1 cellular context compared by ENCODE assay signal in the genomic region with DNA sequence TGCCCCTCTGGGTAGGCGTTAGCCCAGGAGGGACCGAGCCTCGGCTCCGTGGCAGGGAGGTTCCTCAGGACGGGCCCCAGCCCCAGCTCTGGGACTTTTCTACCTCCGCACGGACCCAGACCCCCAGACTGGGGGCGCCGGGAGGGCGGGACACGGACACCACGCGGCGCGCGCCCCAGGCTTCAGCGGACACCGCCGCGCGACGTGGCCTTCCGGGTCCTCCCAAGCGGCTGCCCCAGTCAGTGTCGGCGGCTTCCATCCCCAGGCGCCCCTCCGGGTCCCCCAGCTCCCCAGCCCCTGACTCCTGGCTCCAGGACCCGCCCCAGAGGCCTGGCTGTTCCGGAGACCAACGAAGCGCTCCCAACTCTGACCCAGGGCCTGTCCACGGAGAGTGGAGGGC.
TF ChIP-seq lines count a peak whose summit lies in the region.

No MANE protein-coding gene starts in this region.

TF ChIP-seq in WTC11, 78 proteins besides CTCF, POLR2A, EP300 and RAD21:
- TF ChIP-seq, protein P1, sequence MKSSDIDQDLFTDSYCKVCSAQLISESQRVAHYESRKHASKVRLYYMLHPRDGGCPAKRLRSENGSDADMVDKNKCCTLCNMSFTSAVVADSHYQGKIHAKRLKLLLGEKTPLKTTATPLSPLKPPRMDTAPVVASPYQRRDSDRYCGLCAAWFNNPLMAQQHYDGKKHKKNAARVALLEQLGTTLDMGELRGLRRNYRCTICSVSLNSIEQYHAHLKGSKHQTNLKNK (CRISPR knock-in tag; IDR thresholded peaks at IDR 0.05): no peak
- no peak for TF ChIP-seq ZNF671 (CRISPR knock-in tag; IDR thresholded peaks at IDR 0.05)
- no peak for TF ChIP-seq KAT7 (CRISPR knock-in tag; IDR thresholded peaks at IDR 0.05; ENCODE audit: borderline replicate concordance)
- TF ChIP-seq, protein P2, sequence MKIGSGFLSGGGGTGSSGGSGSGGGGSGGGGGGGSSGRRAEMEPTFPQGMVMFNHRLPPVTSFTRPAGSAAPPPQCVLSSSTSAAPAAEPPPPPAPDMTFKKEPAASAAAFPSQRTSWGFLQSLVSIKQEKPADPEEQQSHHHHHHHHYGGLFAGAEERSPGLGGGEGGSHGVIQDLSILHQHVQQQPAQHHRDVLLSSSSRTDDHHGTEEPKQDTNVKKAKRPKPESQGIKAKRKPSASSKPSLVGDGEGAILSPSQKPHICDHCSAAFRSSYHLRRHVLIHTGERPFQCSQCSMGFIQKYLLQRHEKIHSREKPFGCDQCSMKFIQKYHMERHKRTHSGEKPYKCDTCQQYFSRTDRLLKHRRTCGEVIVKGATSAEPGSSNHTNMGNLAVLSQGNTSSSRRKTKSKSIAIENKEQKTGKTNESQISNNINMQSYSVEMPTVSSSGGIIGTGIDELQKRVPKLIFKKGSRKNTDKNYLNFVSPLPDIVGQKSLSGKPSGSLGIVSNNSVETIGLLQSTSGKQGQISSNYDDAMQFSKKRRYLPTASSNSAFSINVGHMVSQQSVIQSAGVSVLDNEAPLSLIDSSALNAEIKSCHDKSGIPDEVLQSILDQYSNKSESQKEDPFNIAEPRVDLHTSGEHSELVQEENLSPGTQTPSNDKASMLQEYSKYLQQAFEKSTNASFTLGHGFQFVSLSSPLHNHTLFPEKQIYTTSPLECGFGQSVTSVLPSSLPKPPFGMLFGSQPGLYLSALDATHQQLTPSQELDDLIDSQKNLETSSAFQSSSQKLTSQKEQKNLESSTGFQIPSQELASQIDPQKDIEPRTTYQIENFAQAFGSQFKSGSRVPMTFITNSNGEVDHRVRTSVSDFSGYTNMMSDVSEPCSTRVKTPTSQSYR (CRISPR knock-in tag; IDR thresholded peaks at IDR 0.05): no peak
- TF ChIP-seq TCF7 (CRISPR knock-in tag; IDR thresholded peaks at IDR 0.05; ENCODE audit: low read depth): no peak
- TF ChIP-seq JAZF1 (CRISPR knock-in tag; IDR thresholded peaks at IDR 0.05): no peak
- TF ChIP-seq NR2C2 (CRISPR knock-in tag; IDR thresholded peaks at IDR 0.05): no peak
- TF ChIP-seq CREB1 (CRISPR knock-in tag; IDR thresholded peaks at IDR 0.05): no peak
- TF ChIP-seq ZNF317 (CRISPR knock-in tag; IDR thresholded peaks at IDR 0.05; ENCODE audit: borderline replicate concordance, low read depth): no peak
